ENCODE assay signal across 8 cellular contexts in genomic region chr13:77729502-77730221, GRCh38. TPM values are rescaled to one million over a fixed set of nuclear protein-coding genes. Genes with fewer than 3 reads are reported as not detected.
DNase-seq lines count a peak whose midpoint lies in the region; ATAC-seq, FAIRE-seq and TF ChIP-seq lines count a peak whose summit lies in the region.

No MANE protein-coding gene starts in this region.

- FAIRE-seq in GM12891 (lab: Jason Lieb, UNC): peak; percentile 94

- H3K27ac ChIP-seq in PC-9: no peak overlapping the region

- no peaks in the 10 kb centered on the region for H3K79me2 ChIP-seq in PC-9 (ENCODE audit: low read depth)

- CTCF ChIA-PET in PC-9 (lab: Charles Lee): no interaction called here

- intact Hi-C loops in PC-9 (cut with micrococcal nuclease; ENCODE audit: unreplicated experiment) (no loop called here), left ventricle myocardium superior (cut with micrococcal nuclease) (no loop called here)

- peaks cover 26% of the 10 kb centered on the region for H3K4me1 Mint-ChIP-seq in central memory CD8-positive, alpha-beta T cell

- peak overlapping the region; percentile 49 for H3K4me3 Mint-ChIP-seq in central memory CD8-positive, alpha-beta T cell

- H3F3A ChIP-seq in PC-9 (ENCODE audit: insufficient read depth, low read depth): no peaks in the 10 kb centered on the region

- BruUV-seq in PC-9 (replicated peaks; lab: Mats Ljungman, UMichigan): no TSS peak

- no peaks in the 10 kb centered on the region for H3K9me2 ChIP-seq in PC-9 (ENCODE audit: insufficient read depth)

- H3K4me2 ChIP-seq in PC-9: no peak overlapping the region

- ATAC-seq in GM21360 (IDR thresholded peaks at IDR 0.05; ENCODE audit: unreplicated experiment) (peak; percentile 93), HG03442 (IDR thresholded peaks at IDR 0.05; ENCODE audit: unreplicated experiment) (peak; percentile 98), left ventricle myocardium superior (no peak)
- peak; percentile 70 for ATAC-seq in central memory CD8-positive, alpha-beta T cell (replicated peaks; ENCODE audit: extremely low read depth, poor library complexity, severe bottlenecking)

- H3K36me3 ChIP-seq in PC-9 (ENCODE audit: low read depth): no peaks in the 10 kb centered on the region

- H3K27me3 ChIP-seq in PC-9 (ENCODE audit: insufficient read depth, low read depth): no peaks in the 10 kb centered on the region

- no peaks in the 10 kb centered on the region for H3K9me3 Mint-ChIP-seq in central memory CD8-positive, alpha-beta T cell

- no peaks in the 10 kb centered on the region for H4K20me1 ChIP-seq in PC-9 (ENCODE audit: insufficient read depth)

- no peaks in the 10 kb centered on the region for H3K9me3 ChIP-seq in PC-9 (ENCODE audit: insufficient read depth, low read depth)

- no peak for DNase-seq in GM12891 (ENCODE audit: insufficient read length, low spot score)
- DNase-seq in central memory CD8-positive, alpha-beta T cell (ENCODE audit: low spot score in 2 of 2): no peak
- DNase-seq in PC-9: no peak
- DNase-seq in HPDE6-E6E7 (ENCODE audit: extremely low spot score): no peak
- DNase-seq in KG1 (lab: John Stamatoyannopoulos, UW): no peak
- no peak for DNase-seq in left ventricle myocardium superior

- H3K4me3 ChIP-seq in PC-9: no peak overlapping the region

- no peak overlapping the region for H2AFZ ChIP-seq in PC-9

- peak overlapping the region; percentile 52 for H3K27ac Mint-ChIP-seq in central memory CD8-positive, alpha-beta T cell (ENCODE audit: low read depth)

- H3K4me1 ChIP-seq in PC-9 (replicated peaks; ENCODE audit: insufficient read depth): 0 out of 2 replicates have a peak, but pooled peaks cover 8% of the 10 kb centered on the region

- POLR2A ChIA-PET in PC-9 (lab: Charles Lee; ENCODE audit: unreplicated experiment): no interaction called here

- no peaks in the 10 kb centered on the region for H3K27me3 Mint-ChIP-seq in central memory CD8-positive, alpha-beta T cell

- TF ChIP-seq CTCF in PC-9 (conservative IDR thresholded peaks at IDR 0.05): no peak

- H3K36me3 Mint-ChIP-seq in central memory CD8-positive, alpha-beta T cell (ENCODE audit: insufficient read depth): peaks cover 1% of the 10 kb centered on the region

- TF ChIP-seq POLR2A in GM12891 (IDR thresholded peaks at IDR 0.05; ENCODE audit: low read depth, low read length): no peak

TF ChIP-seq in GM12891, 5 proteins besides CTCF, POLR2A, EP300 and RAD21:
- no peak for TF ChIP-seq TAF1 (IDR thresholded peaks at IDR 0.05; ENCODE audit: low read depth, low read length)
- peak; percentile 61 for TF ChIP-seq SPI1 (IDR thresholded peaks at IDR 0.05; ENCODE audit: low read depth, low read length)

RNA-seq across cellular contexts. Expression of gene SLAIN1, which starts 32.2 kb away (rescaled TPM):
- polyA plus RNA-seq in GM12891 (2012; ENCODE audit: low read depth, missing spikeins): 36.9 TPM
- 2.3 and 2.4 TPM in 2 replicates for total RNA-seq in PC-9 (2021)
- 7.1 TPM for total RNA-seq in left ventricle myocardium superior
